22 cellular contexts compared by ENCODE assay signal in the genomic region with DNA sequence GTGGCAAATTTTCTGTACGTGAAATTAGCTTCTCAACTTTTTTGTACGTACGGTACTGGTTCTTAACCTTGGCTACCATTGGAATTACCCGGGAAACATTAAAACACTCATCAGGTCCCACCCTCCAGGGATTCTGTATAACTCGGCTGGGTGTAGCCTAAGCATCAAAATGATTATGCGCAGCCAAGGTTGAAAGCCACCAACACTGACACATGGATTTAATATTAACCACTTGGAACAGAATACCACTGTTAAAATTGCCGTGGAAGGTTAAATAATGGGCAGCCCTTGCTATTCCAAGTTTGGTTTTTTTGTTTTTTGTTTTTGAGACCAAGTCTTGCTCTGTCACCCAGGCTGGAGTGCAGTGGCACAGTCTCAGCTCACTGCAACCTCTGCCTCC. TPM values are rescaled to one million over a fixed set of nuclear protein-coding genes. Genes with fewer than 3 reads are reported as not detected.
DNase-seq lines count a peak whose midpoint lies in the region; ATAC-seq and TF ChIP-seq lines count a peak whose summit lies in the region.
"Had no signal": no experiment of that assay in that cellular context is flagged by ENCODE, and none has a peak within 500 bp of the region (broad histone marks: within the 10 kb centered on the region; RNA-seq: fewer than 3 reads in every experiment).

No MANE protein-coding gene starts in this region.

- TF ChIP-seq CTCF in RWPE1 (conservative IDR thresholded peaks at IDR 0.05; ENCODE audit: low read depth), result no peak

- H3K4me3 Mint-ChIP-seq in activated naive CD4-positive, alpha-beta T cell treated with anti-CD3 and anti-CD28 coated beads, Interleukin-2, amount 10 ng/mL, durations not matched to agents 7 days and 5 days, result no peak overlapping the region
- H3K4me3 Mint-ChIP-seq: activated naive CD8-positive, alpha-beta T cell treated with anti-CD3 and anti-CD28 coated beads, Interleukin-2, amount 50 U/mL, for 24 hours; mesothelial cell of epicardium; stimulated activated memory B cell treated with anti-CD40 and anti-IgM and Interleukin-4, amounts not matched to agents 10 μg/mL and 1 μg/mL and 100 μg/mL, for 72 hours had no signal

- peak overlapping the region; percentile 14 for H3K27ac Mint-ChIP-seq in activated naive CD4-positive, alpha-beta T cell treated with anti-CD3 and anti-CD28 coated beads, Interleukin-2, amount 10 ng/mL, durations not matched to agents 7 days and 5 days
- H3K27ac Mint-ChIP-seq in activated naive CD4-positive, alpha-beta T cell treated with anti-CD3 and anti-CD28 coated beads, Interleukin-2, amount 50 U/mL, for 72 hours, result no peak overlapping the region
- H3K27ac Mint-ChIP-seq: activated naive CD8-positive, alpha-beta T cell treated with anti-CD3 and anti-CD28 coated beads, Interleukin-2, amount 50 U/mL, for 24 hours; mesothelial cell of epicardium; stimulated activated memory B cell treated with anti-CD40 and anti-IgM and Interleukin-4, amounts not matched to agents 10 μg/mL and 1 μg/mL and 100 μg/mL, for 72 hours had no signal

- DNase-seq in activated naive CD4-positive, alpha-beta T cell treated with anti-CD3 and anti-CD28 coated beads, Interleukin-2, amount 10 ng/mL, durations not matched to agents 7 days and 5 days, result no peak
- DNase-seq in activated naive CD4-positive, alpha-beta T cell treated with anti-CD3 and anti-CD28 coated beads, Interleukin-2, amount 50 U/mL, for 72 hours (ENCODE audit: low spot score in 2 of 2), result no peak
- no peak for DNase-seq in RWPE1 (ENCODE audit: low spot score)
- peak; percentile 73 for DNase-seq in glomerular visceral epithelial cell (ENCODE audit: extremely low spot score)
- DNase-seq in renal cortical epithelial cell (ENCODE audit: low read depth), result peak; percentile 80
- no peak for DNase-seq in left ventricle myocardium superior
- DNase-seq in T1000 (lab: John Stamatoyannopoulos, UW), result no peak
- DNase-seq: activated CD4-positive, alpha-beta T cell treated with anti-CD3 and anti-CD28 coated beads for 48 hours; activated naive CD8-positive, alpha-beta T cell treated with anti-CD3 and anti-CD28 coated beads, Interleukin-2, amount 50 U/mL, for 24 hours; DMS 273 treated with DMSO at 0.1 percent for 48 hours; effector memory CD8-positive, alpha-beta T cell; left cardiac atrium; MG63; naive thymus-derived CD8-positive, alpha-beta T cell; NCI-H1436; NCI-H524; posterior cingulate gyrus had no signal

- intact Hi-C loops in left ventricle myocardium superior (cut with micrococcal nuclease), result no loop called here

- H3K27me3 Mint-ChIP-seq in activated naive CD4-positive, alpha-beta T cell treated with anti-CD3 and anti-CD28 coated beads, Interleukin-2, amount 10 ng/mL, durations not matched to agents 7 days and 5 days, result no peaks in the 10 kb centered on the region
- H3K27me3 Mint-ChIP-seq: activated naive CD8-positive, alpha-beta T cell treated with anti-CD3 and anti-CD28 coated beads, Interleukin-2, amount 50 U/mL, for 24 hours; brain; effector memory CD8-positive, alpha-beta T cell; naive thymus-derived CD8-positive, alpha-beta T cell; stimulated activated memory B cell treated with anti-CD40 and anti-IgM and Interleukin-4, amounts not matched to agents 10 μg/mL and 1 μg/mL and 100 μg/mL, for 72 hours had no signal

- no peaks in the 10 kb centered on the region for H3K9me3 Mint-ChIP-seq in activated naive CD4-positive, alpha-beta T cell treated with anti-CD3 and anti-CD28 coated beads, Interleukin-2, amount 10 ng/mL, durations not matched to agents 7 days and 5 days
- H3K9me3 Mint-ChIP-seq in activated naive CD4-positive, alpha-beta T cell treated with anti-CD3 and anti-CD28 coated beads, Interleukin-2, amount 50 U/mL, for 72 hours, result no peaks in the 10 kb centered on the region
- H3K9me3 Mint-ChIP-seq: activated naive CD8-positive, alpha-beta T cell treated with anti-CD3 and anti-CD28 coated beads, Interleukin-2, amount 50 U/mL, for 24 hours; brain; effector memory CD8-positive, alpha-beta T cell; mesothelial cell of epicardium; naive thymus-derived CD8-positive, alpha-beta T cell; stimulated activated memory B cell treated with anti-CD40 and anti-IgM and Interleukin-4, amounts not matched to agents 10 μg/mL and 1 μg/mL and 100 μg/mL, for 72 hours had no signal

- CTCF ChIA-PET in activated naive CD4-positive, alpha-beta T cell treated with anti-CD3 and anti-CD28 coated beads, Interleukin-2, amount 10 ng/mL, durations not matched to agents 7 days and 5 days (lab: Charles Lee), result interaction anchor here (1.3 kb wide), 1 partner anchor 221 kb away, joined by 3 read pairs; no protein-coding TSS in a partner anchor
- CTCF ChIA-PET in RWPE1 (lab: Yijun Ruan, JAX), result no interaction called here

- no peak for ATAC-seq in activated naive CD4-positive, alpha-beta T cell treated with anti-CD3 and anti-CD28 coated beads, Interleukin-2, amount 50 U/mL, for 72 hours
- ATAC-seq in left ventricle myocardium superior (no peak), GM19328 (IDR thresholded peaks at IDR 0.05; ENCODE audit: unreplicated experiment) (no peak)
- ATAC-seq: activated naive CD8-positive, alpha-beta T cell treated with anti-CD3 and anti-CD28 coated beads, Interleukin-2, amount 50 U/mL, for 24 hours; effector memory CD8-positive, alpha-beta T cell; left cardiac atrium; stimulated activated memory B cell treated with anti-CD40 and anti-IgM and Interleukin-4, amounts not matched to agents 10 μg/mL and 1 μg/mL and 100 μg/mL, for 72 hours had no signal

- peaks cover 17% of the 10 kb centered on the region for H3K4me1 Mint-ChIP-seq in activated naive CD4-positive, alpha-beta T cell treated with anti-CD3 and anti-CD28 coated beads, Interleukin-2, amount 10 ng/mL, durations not matched to agents 7 days and 5 days

- POLR2A ChIA-PET in RWPE1 (lab: Yijun Ruan, JAX; ENCODE audit: low non-redundant PET), result no interaction called here

- H3K27ac ChIP-seq in RWPE1, result peak overlapping the region; percentile 57
- H3K27ac ChIP-seq: suprapubic skin had no signal

- peaks cover 35% of the 10 kb centered on the region for H3K36me3 Mint-ChIP-seq in activated naive CD4-positive, alpha-beta T cell treated with anti-CD3 and anti-CD28 coated beads, Interleukin-2, amount 10 ng/mL, durations not matched to agents 7 days and 5 days
- H3K36me3 Mint-ChIP-seq in activated naive CD4-positive, alpha-beta T cell treated with anti-CD3 and anti-CD28 coated beads, Interleukin-2, amount 50 U/mL, for 72 hours, result peaks cover 4 to 21% of the 10 kb centered on the region in 2 donors

RNA-seq across cellular contexts. Expression of a gene that starts 17.5 kb away (rescaled TPM):
- total RNA-seq in activated naive CD4-positive, alpha-beta T cell treated with anti-CD3 and anti-CD28 coated beads, Interleukin-2, amount 50 U/mL, for 72 hours, result 100 to 1,000 TPM; 134 to 139 TPM
- total RNA-seq in renal cortical epithelial cell (130 and 185 TPM in 2 replicates), left ventricle myocardium superior (90.9 TPM)

RNA-seq across cellular contexts. Expression of a gene that starts 33.9 kb away (rescaled TPM):
- 10 to 100 TPM; 26.1 to 28.9 TPM for total RNA-seq in activated naive CD4-positive, alpha-beta T cell treated with anti-CD3 and anti-CD28 coated beads, Interleukin-2, amount 50 U/mL, for 72 hours
- total RNA-seq in renal cortical epithelial cell (36.1 and 45.7 TPM in 2 replicates), left ventricle myocardium superior (16.3 TPM)

RNA-seq across cellular contexts. Expression of a gene that starts 41.1 kb away (rescaled TPM):
- 10 to 100 TPM; 50.7 to 53.9 TPM for total RNA-seq in activated naive CD4-positive, alpha-beta T cell treated with anti-CD3 and anti-CD28 coated beads, Interleukin-2, amount 50 U/mL, for 72 hours
- total RNA-seq in renal cortical epithelial cell (48.4 and 54.2 TPM in 2 replicates), left ventricle myocardium superior (12.0 TPM)

Comparison
In these comparisons a context has a peak if more than half of its experiments do, and no peak if none do; other contexts are left out.
1. DNase-seq: peak in glomerular visceral epithelial cell (single experiment) and renal cortical epithelial cell (single experiment); none in activated naive CD4-positive, alpha-beta T cell treated with anti-CD3 and anti-CD28 coated beads, Interleukin-2, amount 10 ng/mL, durations not matched to agents 7 days and 5 days (single experiment), activated naive CD4-positive, alpha-beta T cell treated with anti-CD3 and anti-CD28 coated beads, Interleukin-2, amount 50 U/mL, for 72 hours (0 of 2), RWPE1 (single experiment), left ventricle myocardium superior (single experiment) and T1000 (single experiment).